In genomic region chrX:153981771-153982533, GRCh38 we compare ENCODE assay signal across 9 cellular contexts. TPM values are rescaled to one million over a fixed set of nuclear protein-coding genes. Genes with fewer than 3 reads are reported as not detected.
DNase-seq lines count a peak whose midpoint lies in the region; ATAC-seq and TF ChIP-seq lines count a peak whose summit lies in the region.
"Had no signal": no experiment of that assay in that cellular context is flagged by ENCODE, and none has a peak within 500 bp of the region (broad histone marks: within the 10 kb centered on the region; RNA-seq: fewer than 3 reads in every experiment).

No MANE protein-coding gene starts in this region.

- H3K27me3 Mint-ChIP-seq in CD8-positive, alpha-beta T cell (ENCODE audit: low read depth), result no peaks in the 10 kb centered on the region

- no peak for TF ChIP-seq CTCF in CD8-positive, alpha-beta T cell (IDR thresholded peaks at IDR 0.05)
- TF ChIP-seq CTCF in choroid plexus epithelial cell (conservative IDR thresholded peaks at IDR 0.05; ENCODE audit: low read depth, low read length), result no peak

- no peaks in the 10 kb centered on the region for H3K9me3 ChIP-seq in CD8-positive, alpha-beta T cell (ENCODE audit: low read length)

- intact Hi-C loops in CD8-positive, alpha-beta T cell (cut with DNase I, micrococcal nuclease), result no loop called here

- DNase-seq in CD8-positive, alpha-beta T cell, result peak in 5 of 7 experiments; percentile 46 to 77 (median 61)
- DNase-seq in T-helper 2 cell, result peak; percentile 25 to 93 (median 58)
- peak; percentile 94 for DNase-seq in choroid plexus epithelial cell (ENCODE audit: low read depth)
- DNase-seq in pons (ENCODE audit: low spot score), result peak; percentile 38
- no peak for DNase-seq in NCI-H2196 treated with DMSO at 0.1 percent for 48 hours (lab: John Stamatoyannopoulos, UW; ENCODE audit: unreplicated experiment)
- no peak for DNase-seq in NCI-H2081 treated with DMSO at 0.1 percent for 48 hours (lab: John Stamatoyannopoulos, UW)
- DNase-seq: DMS153 had no signal

- H3K36me3 ChIP-seq in CD8-positive, alpha-beta T cell (ENCODE audit: insufficient read depth, low read length), result no peaks in the 10 kb centered on the region

- peaks cover 55% of the 10 kb centered on the region for H3K4me1 ChIP-seq in CD8-positive, alpha-beta T cell (ENCODE audit: insufficient read depth, low read length)

- POLR2A ChIA-PET in CD8-positive, alpha-beta T cell (lab: Charles Lee), result interaction anchor here (0.9 to 1.7 kb wide), 9 partner anchors 8 to 56 kb away, joined by 3 to 11 read pairs (median 3); partner anchors contain the start of genes HCFC1, IRAK1 and TMEM187

- H3K27ac Mint-ChIP-seq in CD8-positive, alpha-beta T cell, result peak overlapping the region; percentile 84

- H3K36me3 Mint-ChIP-seq in CD8-positive, alpha-beta T cell, result no peaks in the 10 kb centered on the region

- H3K27me3 ChIP-seq in CD8-positive, alpha-beta T cell (ENCODE audit: insufficient read depth, low read length), result no peaks in the 10 kb centered on the region

- CTCF ChIA-PET in CD8-positive, alpha-beta T cell (lab: Charles Lee), result interaction anchor here (0.9 to 1.9 kb wide), 2 partner anchors 29 to 32 kb away, joined by 3 to 4 read pairs; no protein-coding TSS in a partner anchor

- H3K27ac ChIP-seq in CD8-positive, alpha-beta T cell (ENCODE audit: low read depth, low read length), result peak overlapping the region; percentile 33

- peaks cover 43% of the 10 kb centered on the region for H3K4me1 Mint-ChIP-seq in CD8-positive, alpha-beta T cell (ENCODE audit: low read depth)

- no peaks in the 10 kb centered on the region for H3K9me3 Mint-ChIP-seq in CD8-positive, alpha-beta T cell

- H3K4me3 ChIP-seq in CD8-positive, alpha-beta T cell (ENCODE audit: low read depth, low read length), result peak overlapping the region; percentile 37
- H3K4me3 ChIP-seq in choroid plexus epithelial cell (ENCODE audit: low read depth, low read length), result no peak overlapping the region

- ATAC-seq in CD8-positive, alpha-beta T cell, result peak; percentile 29
- ATAC-seq in GM18867 (IDR thresholded peaks at IDR 0.05; ENCODE audit: unreplicated experiment), result no peak
- no peak for ATAC-seq in GM18520 (IDR thresholded peaks at IDR 0.05; ENCODE audit: unreplicated experiment)

- H3K4me3 Mint-ChIP-seq in CD8-positive, alpha-beta T cell, result peak overlapping the region; percentile 50

RNA-seq across cellular contexts. Expression of gene TMEM187, which starts 9.4 kb away (rescaled TPM):
- total RNA-seq in CD8-positive, alpha-beta T cell, result 1 to 10 TPM; 1.6 to 3.2 TPM

RNA-seq across cellular contexts. Expression of gene HCFC1, which starts 10.3 kb away (rescaled TPM):
- 10 to 100 TPM; 49.1 to 56.3 TPM for total RNA-seq in CD8-positive, alpha-beta T cell

RNA-seq across cellular contexts. Expression of gene RENBP, which starts 37.5 kb away (rescaled TPM):
- 1 to 10 TPM; 6.2 to 6.3 TPM for total RNA-seq in CD8-positive, alpha-beta T cell

RNA-seq across cellular contexts. Expression of gene IRAK1, which starts 37.8 kb away (rescaled TPM):
- 10 to 100 TPM; 84.8 to 92.5 TPM for total RNA-seq in CD8-positive, alpha-beta T cell

RNA-seq across cellular contexts. Expression of gene NAA10, which starts 47.1 kb away (rescaled TPM):
- 10 to 100 TPM; 34.4 to 35.3 TPM for total RNA-seq in CD8-positive, alpha-beta T cell

Comparison
In these comparisons a context has a peak if more than half of its experiments do, and no peak if none do; other contexts are left out.
1. DNase-seq: peak in CD8-positive, alpha-beta T cell (5 of 7), T-helper 2 cell (5 of 5), choroid plexus epithelial cell (single experiment) and pons (single experiment); none in NCI-H2196 treated with DMSO at 0.1 percent for 48 hours (single experiment) and NCI-H2081 treated with DMSO at 0.1 percent for 48 hours (single experiment).